8 cellular contexts compared by ENCODE assay signal in genomic region chr1:28510350-28511223, GRCh38. TPM values are rescaled to one million over a fixed set of nuclear protein-coding genes. Genes with fewer than 3 reads are reported as not detected.
DNase-seq lines count a peak whose midpoint lies in the region; ATAC-seq, FAIRE-seq and TF ChIP-seq lines count a peak whose summit lies in the region.

No MANE protein-coding gene starts in this region.

- no peak overlapping the region for H3K4me3 ChIP-seq in HUES64 (ENCODE audit: low read length)

- H3K36me3 Mint-ChIP-seq in activated CD4-positive, alpha-beta T cell treated with anti-CD3 and anti-CD28 coated beads, Interleukin-2, amount 10 ng/mL, durations not matched to agents 24 days and 14 days (ENCODE audit: low read depth) = peaks cover 90% of the 10 kb centered on the region
- peaks cover 67% of the 10 kb centered on the region for H3K36me3 Mint-ChIP-seq in stimulated activated naive CD8-positive, alpha-beta T cell treated with anti-CD3 and anti-CD28 coated beads, Interleukin-15, Interleukin-2, amounts not matched to agents 100 ng/mL and 50 ng/mL, for 24 hours (ENCODE audit: low read depth)

- peak overlapping the region; percentile 98 for H3K27ac ChIP-seq in HUES64 (ENCODE audit: low read depth, low read length)
- H3K27ac ChIP-seq in foreskin keratinocyte = no peak overlapping the region

- DNase-seq in CD1c-positive myeloid dendritic cell (ENCODE audit: extremely low spot score) (peak; percentile 6), foreskin keratinocyte (peak; percentile 71 to 77), SHP77 (lab: John Stamatoyannopoulos, UW) (no peak), H54 (ENCODE audit: insufficient read length, low spot score) (no peak)
- DNase-seq in activated CD4-positive, alpha-beta T cell treated with anti-CD3 and anti-CD28 coated beads, Interleukin-2, amount 10 ng/mL, durations not matched to agents 24 days and 14 days = peak; percentile 64

- peak overlapping the region; percentile 100 for H3K9ac ChIP-seq in HUES64 (ENCODE audit: low read depth, low read length)

- H3K9me3 Mint-ChIP-seq in activated CD4-positive, alpha-beta T cell treated with anti-CD3 and anti-CD28 coated beads, Interleukin-2, amount 10 ng/mL, durations not matched to agents 24 days and 14 days = peaks cover 5% of the 10 kb centered on the region
- no peaks in the 10 kb centered on the region for H3K9me3 Mint-ChIP-seq in stimulated activated naive CD8-positive, alpha-beta T cell treated with anti-CD3 and anti-CD28 coated beads, Interleukin-15, Interleukin-2, amounts not matched to agents 100 ng/mL and 50 ng/mL, for 24 hours

- intact Hi-C loops in activated CD4-positive, alpha-beta T cell treated with anti-CD3 and anti-CD28 coated beads, Interleukin-2, amount 10 ng/mL, durations not matched to agents 24 days and 14 days (cut with micrococcal nuclease) = no loop called here

- WGBS in HUES64 = 80% methylated on average over 8 of the region's 8 CpGs

- no peaks in the 10 kb centered on the region for H3K9me3 ChIP-seq in HUES64 (ENCODE audit: insufficient read depth, low read depth, low read length)

- H3K36me3 ChIP-seq in HUES64 (ENCODE audit: insufficient read depth, low read length) = peaks cover 73% of the 10 kb centered on the region

- H3K27me3 Mint-ChIP-seq in activated CD4-positive, alpha-beta T cell treated with anti-CD3 and anti-CD28 coated beads, Interleukin-2, amount 10 ng/mL, durations not matched to agents 24 days and 14 days = peaks cover 2% of the 10 kb centered on the region
- H3K27me3 Mint-ChIP-seq in stimulated activated naive CD8-positive, alpha-beta T cell treated with anti-CD3 and anti-CD28 coated beads, Interleukin-15, Interleukin-2, amounts not matched to agents 100 ng/mL and 50 ng/mL, for 24 hours = peaks cover 9% of the 10 kb centered on the region

- no peak for TF ChIP-seq POLR2A in H54 (IDR thresholded peaks at IDR 0.05; ENCODE audit: low read depth, low read length)

- peak; percentile 47 for ATAC-seq in foreskin keratinocyte
- no peak for ATAC-seq in HG03439 (IDR thresholded peaks at IDR 0.05; ENCODE audit: unreplicated experiment)

- H3K4me1 ChIP-seq in HUES64 (ENCODE audit: insufficient read depth, low read length) = peaks cover 13% of the 10 kb centered on the region
- H3K4me1 ChIP-seq in foreskin keratinocyte = peaks cover 15% of the 10 kb centered on the region

- H3K4me1 Mint-ChIP-seq in activated CD4-positive, alpha-beta T cell treated with anti-CD3 and anti-CD28 coated beads, Interleukin-2, amount 10 ng/mL, durations not matched to agents 24 days and 14 days = peaks cover 42% of the 10 kb centered on the region
- H3K4me1 Mint-ChIP-seq in stimulated activated naive CD8-positive, alpha-beta T cell treated with anti-CD3 and anti-CD28 coated beads, Interleukin-15, Interleukin-2, amounts not matched to agents 100 ng/mL and 50 ng/mL, for 24 hours (ENCODE audit: low read depth) = peaks cover 61% of the 10 kb centered on the region

- H3K4me3 Mint-ChIP-seq in activated CD4-positive, alpha-beta T cell treated with anti-CD3 and anti-CD28 coated beads, Interleukin-2, amount 10 ng/mL, durations not matched to agents 24 days and 14 days = peak overlapping the region; percentile 92
- H3K4me3 Mint-ChIP-seq in stimulated activated naive CD8-positive, alpha-beta T cell treated with anti-CD3 and anti-CD28 coated beads, Interleukin-15, Interleukin-2, amounts not matched to agents 100 ng/mL and 50 ng/mL, for 24 hours = peak overlapping the region; percentile 100

- H3K27me3 ChIP-seq in HUES64 (ENCODE audit: insufficient read depth, low read length) = no peaks in the 10 kb centered on the region
- no peaks in the 10 kb centered on the region for H3K27me3 ChIP-seq in foreskin keratinocyte

- peak; percentile 10 for TF ChIP-seq CTCF in foreskin keratinocyte (conservative IDR thresholded peaks at IDR 0.05)

- FAIRE-seq in H54 (lab: Jason Lieb, UNC) = no peak

- H3K27ac Mint-ChIP-seq in activated CD4-positive, alpha-beta T cell treated with anti-CD3 and anti-CD28 coated beads, Interleukin-2, amount 10 ng/mL, durations not matched to agents 24 days and 14 days = peak overlapping the region; percentile 99
- peak overlapping the region; percentile 100 for H3K27ac Mint-ChIP-seq in stimulated activated naive CD8-positive, alpha-beta T cell treated with anti-CD3 and anti-CD28 coated beads, Interleukin-15, Interleukin-2, amounts not matched to agents 100 ng/mL and 50 ng/mL, for 24 hours

RNA-seq across cellular contexts. Expression of gene RCC1, which starts 4.7 kb away (rescaled TPM):
- 73.4 TPM for polyA plus RNA-seq in HUES64 (2013, experiment 1 of 2)
- 66.6 TPM for polyA plus RNA-seq in HUES64 (2013, experiment 2 of 2)
- 143 and 145 TPM in 2 replicates for total RNA-seq in activated CD4-positive, alpha-beta T cell treated with anti-CD3 and anti-CD28 coated beads, Interleukin-2, amount 10 ng/mL, durations not matched to agents 24 days and 14 days
- 67.6 and 85.3 TPM in 2 replicates for total RNA-seq in foreskin keratinocyte
- 58.5 and 77.3 TPM in 2 replicates for polyA plus RNA-seq in foreskin keratinocyte

RNA-seq across cellular contexts. Expression of gene TRNAU1AP, which starts 42.3 kb away (rescaled TPM):
- 23.9 TPM for polyA plus RNA-seq in HUES64 (2013, experiment 1 of 2)
- 22.3 TPM for polyA plus RNA-seq in HUES64 (2013, experiment 2 of 2)
- total RNA-seq in activated CD4-positive, alpha-beta T cell treated with anti-CD3 and anti-CD28 coated beads, Interleukin-2, amount 10 ng/mL, durations not matched to agents 24 days and 14 days = 47.5 and 50.7 TPM in 2 replicates
- 27.2 and 27.6 TPM in 2 replicates for total RNA-seq in foreskin keratinocyte
- polyA plus RNA-seq in foreskin keratinocyte = 45.4 and 47.9 TPM in 2 replicates

Comparison
In these comparisons a context has a peak if more than half of its experiments do, and no peak if none do; other contexts are left out.
1. DNase-seq: peak in CD1c-positive myeloid dendritic cell (single experiment), activated CD4-positive, alpha-beta T cell treated with anti-CD3 and anti-CD28 coated beads, Interleukin-2, amount 10 ng/mL, durations not matched to agents 24 days and 14 days (single experiment) and foreskin keratinocyte (2 of 2); none in SHP77 (0 of 2) and H54 (single experiment).